Comparison of ENCODE assay signal across 21 cellular contexts in genomic region chr2:239662413-239663120, GRCh38.
A peak's percentile ranks its signal among the peaks of the same experiment; 100 is the strongest.
DNase-seq lines count a peak whose midpoint lies in the region; FAIRE-seq and TF ChIP-seq lines count a peak whose summit lies in the region.
"Had no signal": no experiment of that assay in that cellular context is flagged by ENCODE, and none has a peak within 500 bp of the region (broad histone marks: within the 10 kb centered on the region; RNA-seq: fewer than 3 reads in every experiment).

No MANE protein-coding gene starts in this region.

- no peak overlapping the region for H3T11ph ChIP-seq in H9 (ENCODE audit: low read length)

- no peaks in the 10 kb centered on the region for H3K4me1 ChIP-seq in H9 (ENCODE audit: insufficient read depth, low read length)
- H3K4me1 ChIP-seq: Caco-2 had no signal

- no peaks in the 10 kb centered on the region for H3K36me3 Mint-ChIP-seq in H9 (ENCODE audit: insufficient read depth in 1 of 3, low read depth in 3 of 3)
- H3K36me3 Mint-ChIP-seq: CD4-positive, CD25-positive, alpha-beta regulatory T cell had no signal

- H2BK120ac ChIP-seq in H9 (ENCODE audit: low read depth, low read length, poor library complexity, severe bottlenecking), result no peak overlapping the region

- peaks cover 17 to 21% of the 10 kb centered on the region in 2 experiments for H3K4me1 Mint-ChIP-seq in H9

- TF ChIP-seq CTCF in H9 (conservative IDR thresholded peaks at IDR 0.05), result no peak
- TF ChIP-seq CTCF in bronchial epithelial cell (IDR thresholded peaks at IDR 0.05; ENCODE audit: insufficient read depth, low read length, severe bottlenecking), result no peak

- no peak overlapping the region for H2BK12ac ChIP-seq in H9 (ENCODE audit: insufficient read length, low read depth, low read length)

- H3K23ac ChIP-seq in H9 (ENCODE audit: insufficient read length, low read depth, low read length), result peak overlapping the region; percentile 41

- no peak overlapping the region for H3K18ac ChIP-seq in H9 (ENCODE audit: insufficient read length, low read depth, low read length)

- no peak overlapping the region for H2AFZ ChIP-seq in H9 (ENCODE audit: low read length)
- H2AFZ ChIP-seq: GM23338 had no signal

- no peaks in the 10 kb centered on the region for H3K9me3 ChIP-seq in H9 (ENCODE audit: control insufficient read depth, low read depth, low read length)
- H3K9me3 ChIP-seq: Caco-2, SK-N-SH had no signal

- no peak overlapping the region for H3K56ac ChIP-seq in H9 (ENCODE audit: insufficient read length, low read depth, low read length)

- no peak overlapping the region for H2AK5ac ChIP-seq in H9 (ENCODE audit: insufficient read length, low read length)

- no peaks in the 10 kb centered on the region for H3K79me2 ChIP-seq in H9 (ENCODE audit: insufficient read depth, low read length)

- no peaks in the 10 kb centered on the region for H3K79me1 ChIP-seq in H9 (ENCODE audit: insufficient read depth, low read depth, low read length, poor library complexity, severe bottlenecking)

- WGBS in H9 (ENCODE audit: extremely low coverage, insufficient read length, low lambda C conversion rate), result no CpG with 5 or more reads among the region's 16 CpGs

- FAIRE-seq in bronchial epithelial cell (lab: Jason Lieb, UNC), result peak; percentile 36
- FAIRE-seq: GM12878 had no signal

- no peak overlapping the region for H3K14ac ChIP-seq in H9 (ENCODE audit: insufficient read depth, low read length)

- no peak overlapping the region for H3K4me3 Mint-ChIP-seq in H9
- H3K4me3 Mint-ChIP-seq: CD4-positive, CD25-positive, alpha-beta regulatory T cell; GM23338 had no signal

- H3K9ac ChIP-seq in H9 (ENCODE audit: extremely low read depth, insufficient read length, low read length), result no peak overlapping the region
- H3K9ac ChIP-seq: SK-N-SH had no signal

- no peak overlapping the region for H4K5ac ChIP-seq in H9 (ENCODE audit: insufficient read length, low read depth, low read length)

- H3K27ac Mint-ChIP-seq in H9, result no peak overlapping the region
- H3K27ac Mint-ChIP-seq: CD4-positive, CD25-positive, alpha-beta regulatory T cell; GM23338 had no signal

- H3K4me2 ChIP-seq in H9 (ENCODE audit: insufficient read depth, insufficient read length, low read length), result no peak overlapping the region
- H3K4me2 ChIP-seq: GM23338, SK-N-SH had no signal

- peaks cover 15% of the 10 kb centered on the region for H3K27me3 Mint-ChIP-seq in H9 (ENCODE audit: low read depth)

- H4K91ac ChIP-seq in H9 (ENCODE audit: insufficient read length, low read depth, low read length), result no peak overlapping the region

- H3K4ac ChIP-seq in H9 (ENCODE audit: low read depth, low read length), result no peak overlapping the region

- DNase-seq in H9, result no peak
- DNase-seq in bronchial epithelial cell (ENCODE audit: low read depth), result no peak
- DNase-seq in left kidney (ENCODE audit: low read depth, low spot score), result peak; percentile 55
- peak; percentile 6 for DNase-seq in stimulated activated CD8-positive, alpha-beta memory T cell treated with anti-CD3 and anti-CD28 coated beads, Interleukin-4, amount 100 ng/mL, for 48 hours
- DNase-seq in SKM-1 treated with dmso at 0.1 percent for 144 hours (lab: John Stamatoyannopoulos, UW; ENCODE audit: unreplicated experiment), result no peak
- DNase-seq in germinal center (ENCODE audit: low spot score), result no peak
- no peak for DNase-seq in NCI-H2107 (lab: John Stamatoyannopoulos, UW)
- no peak for DNase-seq in AG20443 (ENCODE audit: low spot score)
- DNase-seq: ACHN; Caco-2; CD4-positive, CD25-positive, alpha-beta regulatory T cell; DMS153; EL; NCI-H1105 treated with DMSO at 0.1 percent for 48 hours; NCI-H1694 treated with DMSO at 0.1 percent for 48 hours; NCI-H510A; NCI-H82; SHP77 treated with DMSO at 0.1 percent for 48 hours; SK-N-SH had no signal

- H3K27ac ChIP-seq in H9 (ENCODE audit: insufficient read length, low read depth, low read length), result no peak overlapping the region

- H4K20me1 ChIP-seq in H9 (ENCODE audit: control insufficient read depth, insufficient read depth, insufficient read length), result no peaks in the 10 kb centered on the region

- peaks cover 3% of the 10 kb centered on the region for H3K23me2 ChIP-seq in H9 (ENCODE audit: insufficient read length, low read depth, low read length, poor library complexity, severe bottlenecking)

- H3K9me3 Mint-ChIP-seq in H9, result peaks cover 5 to 6% of the 10 kb centered on the region in 2 experiments; a peak in 3 of 5 replicates
- H3K9me3 Mint-ChIP-seq: CD4-positive, CD25-positive, alpha-beta regulatory T cell had no signal

- H3K27me3 ChIP-seq in H9 (ENCODE audit: insufficient read depth, low read length), result no peaks in the 10 kb centered on the region
- no peaks in the 10 kb centered on the region for H3K27me3 ChIP-seq in bronchial epithelial cell (ENCODE audit: control insufficient read depth, insufficient read depth, low read length)

- H3K4me3 ChIP-seq in bronchial epithelial cell (ENCODE audit: low read depth, low read length), result no peak overlapping the region
- H3K4me3 ChIP-seq: GM12878, GM23338 had no signal

- no peak overlapping the region for H2BK15ac ChIP-seq in H9 (ENCODE audit: low read depth, low read length)

- H2BK20ac ChIP-seq in H9 (ENCODE audit: low read depth, low read length, poor library complexity, severe bottlenecking), result no peak overlapping the region

- no peak overlapping the region for H4K8ac ChIP-seq in H9 (replicated peaks; ENCODE audit: insufficient read length, low read depth, low read length)

- no peak overlapping the region for H2BK5ac ChIP-seq in H9 (ENCODE audit: insufficient read length, low read length)

- H3K36me3 ChIP-seq in bronchial epithelial cell (ENCODE audit: control insufficient read depth, insufficient read depth, low read length), result no peaks in the 10 kb centered on the region

Comparison
In these comparisons a context has a peak if more than half of its experiments do, and no peak if none do; other contexts are left out.
1. DNase-seq: peak in left kidney (single experiment) and stimulated activated CD8-positive, alpha-beta memory T cell treated with anti-CD3 and anti-CD28 coated beads, Interleukin-4, amount 100 ng/mL, for 48 hours (single experiment); none in H9 (single experiment), bronchial epithelial cell (single experiment), SKM-1 treated with dmso at 0.1 percent for 144 hours (single experiment), germinal center (single experiment), NCI-H2107 (single experiment) and AG20443 (single experiment).